Comparison of ENCODE assay signal across 22 cellular contexts in the genomic region with DNA sequence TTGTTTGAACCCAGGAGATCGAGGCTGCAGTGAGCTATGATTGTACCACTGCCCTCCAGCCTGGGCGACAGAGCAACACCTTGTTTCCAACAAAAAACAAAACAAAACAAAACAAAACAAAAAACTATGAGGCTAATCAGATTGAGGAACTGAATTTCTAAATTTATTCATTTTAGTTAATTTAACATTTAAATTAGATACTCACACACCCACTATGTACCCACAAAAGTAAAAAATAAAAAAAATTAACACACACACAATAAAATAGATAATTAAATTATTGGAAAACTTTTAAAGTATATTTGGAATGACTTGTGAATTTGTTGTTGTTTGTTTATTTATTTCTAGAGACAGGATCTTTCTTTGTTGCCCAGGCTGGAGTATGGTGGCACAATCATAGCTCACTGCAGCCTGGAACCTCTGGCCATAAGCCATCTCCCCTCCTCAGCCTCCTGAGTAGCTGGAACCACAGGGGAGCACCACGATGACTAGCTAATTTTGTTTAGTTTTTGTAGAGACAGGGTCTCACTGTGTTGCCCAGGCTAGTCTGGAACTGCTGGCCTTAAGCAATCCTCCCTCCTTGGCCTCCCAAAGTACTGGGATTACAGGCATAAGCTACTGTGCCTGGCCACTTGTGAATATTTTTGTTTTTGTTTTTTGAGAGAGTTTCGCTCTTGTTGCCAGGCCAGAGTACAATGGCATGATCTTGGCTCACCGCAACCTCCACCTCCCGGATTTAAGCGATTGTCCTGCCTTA. TPM values are rescaled to one million over a fixed set of nuclear protein-coding genes. Genes with fewer than 3 reads are reported as not detected.
DNase-seq lines count a peak whose midpoint lies in the region; ATAC-seq, FAIRE-seq and TF ChIP-seq lines count a peak whose summit lies in the region.
"Had no signal": no experiment of that assay in that cellular context is flagged by ENCODE, and none has a peak within 500 bp of the region (broad histone marks: within the 10 kb centered on the region; RNA-seq: fewer than 3 reads in every experiment).

No MANE protein-coding gene starts in this region.

- in situ Hi-C loops in HepG2 (cut with HindIII; ENCODE audit: extremely low pct_ligation_motif_present, low pct_unique_long_range_greater_than_20kb), result no loop called here

- H3K27ac ChIP-seq in HCT116 (ENCODE audit: low read depth, low read length) (peak overlapping the region; percentile 29; the same call in 1 of the 2 replicates), VCaP (peak overlapping the region; percentile 54), kidney (ENCODE audit: low read depth in 2 of 2, low read length in 2 of 2) (no peak overlapping the region), HepG2 (ENCODE audit: extremely low read length, insufficient read depth, low read length) (no peak overlapping the region)
- H3K27ac ChIP-seq: ovary, SK-N-MC had no signal

- H3K4me3 ChIP-seq in HCT116 (replicated peaks in 1 of 2; ENCODE audit: low read depth in 1 of 2, low read length in 2 of 2) (no peak overlapping the region), kidney (ENCODE audit: low read length in 2 of 2) (no peak overlapping the region), HepG2 (replicated peaks in 1 of 3; ENCODE audit: insufficient read depth in 1 of 3, low read depth in 2 of 3, low read length in 3 of 3) (no peak overlapping the region)
- H3K4me3 ChIP-seq: ovary, SK-N-MC had no signal

- RAD21 ChIA-PET in HCT116 (lab: Charles Lee; ENCODE audit: low non-redundant PET in 1 of 2, low total read pairs in 2 of 2, uncharacterized antibody in 2 of 2, unreplicated experiment in 2 of 2), result no interaction called here

- WGBS in HepG2 (ENCODE audit: low lambda C conversion rate), result 91% methylated on average over 6 of the region's 7 CpGs

- H3K9me3 ChIP-seq in HCT116 (ENCODE audit: control insufficient read depth in 1 of 2, insufficient read depth in 1 of 2, low read depth in 1 of 2, low read length in 2 of 2) (no peaks in the 10 kb centered on the region), kidney (ENCODE audit: control insufficient read depth in 1 of 2, low read length in 2 of 2) (no peaks in the 10 kb centered on the region), HepG2 (ENCODE audit: low read length) (no peaks in the 10 kb centered on the region)
- H3K9me3 ChIP-seq: heart left ventricle, ovary, uterus had no signal

- CTCF ChIA-PET in HCT116 (lab: Charles Lee), result no interaction called here
- CTCF ChIA-PET in HepG2 (lab: Yijun Ruan, JAX; ENCODE audit: low intra/inter-chr PET ratio, low total read pairs), result no interaction called here

- DNase-seq in HCT116 (ENCODE audit: low read depth, low spot score) (no peak), kidney (no peak), renal cortical epithelial cell (ENCODE audit: low read depth) (peak; percentile 38), iPS-NIHi11 (ENCODE audit: low spot score) (no peak), HepG2 (ENCODE audit: low spot score) (no peak), GM12892 (ENCODE audit: insufficient read length) (no peak)
- DNase-seq: activated CD4-positive, alpha-beta T cell treated with anti-CD3 and anti-CD28 coated beads, Interleukin-2, amount 50 U/mL, for 1 hour; activated naive CD4-positive, alpha-beta T cell treated with anti-CD3 and anti-CD28 coated beads, Interleukin-2, amount 10 ng/mL, durations not matched to agents 7 days and 5 days; central memory CD4-positive, alpha-beta T cell; dorsolateral prefrontal cortex; heart left ventricle; naive thymus-derived CD8-positive, alpha-beta T cell; ovary; right cardiac atrium; RPMI8226; stimulated activated CD4-positive, alpha-beta T cell treated with anti-CD3 and anti-CD28 coated beads, Interleukin-4, amount 100 ng/mL, for 4 hours; stimulated activated naive CD4-positive, alpha-beta T cell; uterus had no signal

- H3K79me2 ChIP-seq in HCT116 (ENCODE audit: insufficient read depth, low read length) (no peaks in the 10 kb centered on the region), HepG2 (ENCODE audit: insufficient read depth, low read length) (no peaks in the 10 kb centered on the region)

- ATAC-seq in HCT116 (no peak), HepG2 (no peak)
- ATAC-seq: heart left ventricle; left lobe of liver; naive thymus-derived CD8-positive, alpha-beta T cell had no signal

- TF ChIP-seq POLR2A in HCT116 (IDR thresholded peaks at IDR 0.05; ENCODE audit: borderline replicate concordance, extremely low read depth, insufficient read depth, insufficient read length) (no peak), HepG2 (IDR thresholded peaks at IDR 0.05; ENCODE audit: insufficient read depth in 1 of 2, low read depth in 2 of 2, low read length in 2 of 2) (no peak), GM12892 (IDR thresholded peaks at IDR 0.05; ENCODE audit: low read depth, low read length) (no peak)

- H3K9ac ChIP-seq in HCT116 (ENCODE audit: low read length), result no peak overlapping the region
- no peak overlapping the region for H3K9ac ChIP-seq in kidney (ENCODE audit: low read length in 2 of 2)
- no peak overlapping the region for H3K9ac ChIP-seq in HepG2 (ENCODE audit: insufficient read depth, low read depth, low read length)

- H3K4me2 ChIP-seq in HCT116 (ENCODE audit: low read length) (peak overlapping the region; percentile 91; the same call in 1 of the 2 replicates), HepG2 (ENCODE audit: low read depth, low read length) (no peak overlapping the region)

- H3K4me1 ChIP-seq in HCT116 (ENCODE audit: control insufficient read depth in 1 of 2, insufficient read depth in 2 of 2, low read length in 2 of 2) (peaks cover 13 to 22% of the 10 kb centered on the region in 2 experiments), kidney (ENCODE audit: control insufficient read depth in 1 of 2, insufficient read depth in 1 of 2, low read depth in 1 of 2, low read length in 2 of 2) (no peaks in the 10 kb centered on the region), HepG2 (ENCODE audit: insufficient read depth, low read length) (peaks cover 18% of the 10 kb centered on the region)
- H3K4me1 ChIP-seq: uterus had no signal

- BruUV-seq in HCT116 (replicated peaks; lab: Mats Ljungman, UMichigan) (no TSS peak), HepG2 (replicated peaks; lab: Mats Ljungman, UMichigan) (no TSS peak)

- no peak for TF ChIP-seq EP300 in HepG2 (IDR thresholded peaks at IDR 0.05; ENCODE audit: low read depth in 2 of 2, low read length in 2 of 2)
- no peak for TF ChIP-seq EP300 in HepG2 (CRISPR knock-in tag; IDR thresholded peaks at IDR 0.05; ENCODE audit: borderline replicate concordance)

- H2AFZ ChIP-seq in HCT116 (ENCODE audit: low read depth, low read length, poor library complexity, severe bottlenecking), result peak overlapping the region; percentile 54
- no peak overlapping the region for H2AFZ ChIP-seq in HepG2 (ENCODE audit: low read length)

- intact Hi-C loops in HCT116 (cut with micrococcal nuclease) (loop anchor here (5.0 kb wide), 1 partner anchor 168 kb away; the partner anchor contains the start of gene UBA1), kidney (cut with DNase I) (no loop called here), HepG2 (cut with micrococcal nuclease; ENCODE audit: unreplicated experiment) (no loop called here)

- POLR2A ChIA-PET in HCT116 (lab: Charles Lee) (no interaction called here), HepG2 (lab: Yijun Ruan, JAX) (no interaction called here)

- H3K27me3 ChIP-seq in HCT116 (ENCODE audit: insufficient read depth, low read length) (no peaks in the 10 kb centered on the region), HepG2 (ENCODE audit: control insufficient read depth in 1 of 2, insufficient read depth in 2 of 2, low read length in 2 of 2) (no peaks in the 10 kb centered on the region)
- H3K27me3 ChIP-seq: ovary, uterus had no signal

- FAIRE-seq in kidney (lab: Jason Lieb, UNC) (peak; percentile 87), HepG2 (lab: Jason Lieb, UNC) (no peak), GM12892 (lab: Jason Lieb, UNC) (no peak)
- FAIRE-seq: HTR-8/SVneo had no signal

- H3K36me3 ChIP-seq in HCT116 (ENCODE audit: control insufficient read depth in 1 of 2, insufficient read depth in 2 of 2, low read length in 2 of 2) (no peaks in the 10 kb centered on the region), kidney (ENCODE audit: control insufficient read depth in 1 of 2, insufficient read depth in 2 of 2, low read length in 2 of 2) (no peaks in the 10 kb centered on the region), HepG2 (replicated peaks in 1 of 2; ENCODE audit: control insufficient read depth in 1 of 2, insufficient read depth in 2 of 2, low read length in 2 of 2) (no peaks in the 10 kb centered on the region)
- H3K36me3 ChIP-seq: heart left ventricle, ovary, uterus had no signal

- TF ChIP-seq CTCF in HCT116 (IDR thresholded peaks at IDR 0.05 in 2 of 3, conservative IDR thresholded peaks at IDR 0.05 in 1 of 3; ENCODE audit: borderline replicate concordance in 1 of 3, insufficient read depth in 1 of 3, low read depth in 2 of 3, low read length in 2 of 3) (no peak), VCaP (conservative IDR thresholded peaks at IDR 0.05) (no peak), kidney (IDR thresholded peaks at IDR 0.05; ENCODE audit: borderline replicate concordance, extremely low read depth, insufficient read depth) (no peak), HepG2 (CRISPR knock-in tag; IDR thresholded peaks at IDR 0.05) (no peak)

- no peaks in the 10 kb centered on the region for H4K20me1 ChIP-seq in HCT116 (ENCODE audit: insufficient read depth)
- no peaks in the 10 kb centered on the region for H4K20me1 ChIP-seq in HepG2 (ENCODE audit: insufficient read depth, low read length)

- TF ChIP-seq RAD21 in HCT116 (IDR thresholded peaks at IDR 0.05; ENCODE audit: low read depth) (no peak), HepG2 (CRISPR knock-in tag; IDR thresholded peaks at IDR 0.05) (no peak)

- no peaks in the 10 kb centered on the region for H3K9me2 ChIP-seq in HCT116 (ENCODE audit: insufficient read depth)

RNA-seq across cellular contexts. Expression of gene ZNF157, which starts 9.8 kb away (rescaled TPM):
- total RNA-seq in HCT116 (2021; ENCODE audit: unreplicated experiment) (not detected), kidney (0.57 TPM), renal cortical epithelial cell (0.17 and 0.65 TPM in 2 replicates), HepG2 (2016; rRNA removed; fragmentation: Illumina TruSeq; extraction: Trizol) (not detected in 2 replicates)
- polyA plus RNA-seq in HCT116 (2012), result not detected in 2 replicates
- polyA plus RNA-seq in kidney (ENCODE audit: insufficient read depth, low read depth, low replicate concordance) (0.17 TPM), HepG2 (2011; rRNA removed) (not detected in 2 replicates)
- total RNA-seq in HepG2 (2016; cell fraction: cytosol; rRNA removed; fragmentation: Illumina TruSeq; extraction: Trizol; ENCODE audit: low read depth), result not detected in 2 replicates
- not detected in 2 replicates for total RNA-seq in HepG2 (2016; cell fraction: insoluble cytoplasmic fraction; rRNA removed; fragmentation: Illumina TruSeq; extraction: Trizol)
- total RNA-seq in HepG2 (2016; cell fraction: membrane; rRNA removed; fragmentation: Illumina TruSeq; extraction: Trizol), result not detected in 2 replicates
- total RNA-seq in HepG2 (2016; cell fraction: nucleus; rRNA removed; fragmentation: Illumina TruSeq; extraction: Trizol), result not detected in 2 replicates
- not detected in 2 replicates for polyA plus RNA-seq in HepG2 (2011; cell fraction: cytosol; rRNA removed)
- polyA plus RNA-seq in HepG2 (2011; cell fraction: nucleus; rRNA removed), result not detected in 2 replicates
- polyA plus RNA-seq in HepG2 (2012), result not detected in 2 replicates
- polyA plus RNA-seq in HepG2 (2016; cell fraction: cytosol; fragmentation: Illumina TruSeq; extraction: Trizol; ENCODE audit: low read depth), result not detected in 2 replicates
- polyA plus RNA-seq in HepG2 (2016; cell fraction: insoluble cytoplasmic fraction; fragmentation: Illumina TruSeq; extraction: Trizol; ENCODE audit: low read depth), result not detected in 2 replicates
- not detected in 2 replicates for polyA plus RNA-seq in HepG2 (2016; cell fraction: membrane; fragmentation: Illumina TruSeq; extraction: Trizol; ENCODE audit: low read depth)
- polyA plus RNA-seq in HepG2 (2016; cell fraction: nucleus; fragmentation: Illumina TruSeq; extraction: Trizol; ENCODE audit: insufficient read depth, low read depth), result not detected in 2 replicates
- polyA minus RNA-seq in HepG2 (2011; rRNA and poly(A)+ RNA removed; ENCODE audit: low replicate concordance), result not detected in 2 replicates
- polyA minus RNA-seq in HepG2 (2011; cell fraction: cytosol; rRNA and poly(A)+ RNA removed), result not detected in 2 replicates
- polyA minus RNA-seq in HepG2 (2011; cell fraction: nucleus; rRNA and poly(A)+ RNA removed), result not detected in 2 replicates
- not detected for polyA plus RNA-seq in GM12892 (2012; ENCODE audit: missing spikeins)
- total RNA-seq: left lobe of liver had no signal

Comparison
In these comparisons a context has a peak if more than half of its experiments do, and no peak if none do; other contexts are left out.
1. H3K27ac ChIP-seq: peak in HCT116 (single experiment) and VCaP (single experiment); none in kidney (0 of 2) and HepG2 (single experiment).